ENCODE assay signal across 12 cellular contexts in the genomic region with DNA sequence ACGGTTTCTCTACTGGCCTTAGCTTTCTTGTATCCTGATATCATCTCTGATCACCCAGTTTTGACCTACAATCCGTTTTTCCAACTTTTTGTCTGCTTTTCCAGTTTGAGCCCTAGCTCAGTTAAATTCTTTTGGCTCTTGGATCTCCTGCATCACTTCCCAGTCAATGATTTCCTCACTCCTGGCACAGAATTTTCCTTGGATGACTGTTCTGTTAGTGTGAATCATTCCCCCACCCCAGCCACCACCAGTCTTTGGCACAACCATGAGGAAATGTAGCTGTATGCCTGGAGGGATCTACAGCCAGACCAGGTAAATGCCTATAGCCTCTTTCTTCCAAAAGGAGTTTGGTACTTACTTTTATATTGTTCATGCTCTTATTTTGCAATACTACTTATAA.
DNase-seq lines count a peak whose midpoint lies in the region; ATAC-seq and TF ChIP-seq lines count a peak whose summit lies in the region.
"Had no signal": no experiment of that assay in that cellular context is flagged by ENCODE, and none has a peak within 500 bp of the region (broad histone marks: within the 10 kb centered on the region; RNA-seq: fewer than 3 reads in every experiment).

No MANE protein-coding gene starts in this region.

- no peaks in the 10 kb centered on the region for H3K36me3 ChIP-seq in esophagus muscularis mucosa

- ATAC-seq in GM18502 (IDR thresholded peaks at IDR 0.05; ENCODE audit: poor library complexity, unreplicated experiment): no peak
- ATAC-seq: natural killer cell had no signal

- intact Hi-C loops in esophagus muscularis mucosa (cut with DNase I): no loop called here

- no peaks in the 10 kb centered on the region for H3K27me3 ChIP-seq in esophagus muscularis mucosa

- no peaks in the 10 kb centered on the region for H3K9me3 ChIP-seq in esophagus muscularis mucosa

- peaks cover 0 to 17% (median 0%) of the 10 kb centered on the region in 4 donors for H3K4me1 ChIP-seq in esophagus muscularis mucosa

- H3K9me3 Mint-ChIP-seq in progenitor cell of endocrine pancreas (ENCODE audit: low read depth): peaks cover 12% of the 10 kb centered on the region

- WGBS in esophagus muscularis mucosa: 43% methylated on average over 2 of the region's 2 CpGs

- no peak overlapping the region for H3K4me3 ChIP-seq in foreskin fibroblast (ENCODE audit: low read depth in 1 of 2, low read length in 2 of 2)
- H3K4me3 ChIP-seq in esophagus muscularis mucosa: no peak overlapping the region

- peak; percentile 94 for DNase-seq in EH (ENCODE audit: low read depth)
- DNase-seq in T1000 (lab: John Stamatoyannopoulos, UW): peak; percentile 56
- DNase-seq in foreskin fibroblast: peak; percentile 91 to 96
- DNase-seq in renal cortical epithelial cell (ENCODE audit: low read depth): peak; percentile 98
- no peak for DNase-seq in progenitor cell of endocrine pancreas (ENCODE audit: low spot score, unreplicated experiment)
- no peak for DNase-seq in esophagus muscularis mucosa (ENCODE audit: extremely low spot score)
- no peak for DNase-seq in activated CD4-positive, alpha-beta T cell treated with anti-CD3 and anti-CD28 coated beads, Interleukin-2, amount 50 U/mL, for 1 hour
- DNase-seq: activated CD4-positive, alpha-beta T cell treated with anti-CD3 and anti-CD28 coated beads, Interleukin-2, amount 50 U/mL, for 4 hours; natural killer cell; NCI-H187; stimulated activated CD4-positive, alpha-beta T cell treated with anti-CD3 and anti-CD28 coated beads, Interleukin-2, amount 100 ng/mL, for 48 hours had no signal

- no peak overlapping the region for H3K4me3 Mint-ChIP-seq in progenitor cell of endocrine pancreas (ENCODE audit: low read depth)
- H3K4me3 Mint-ChIP-seq: natural killer cell had no signal

- peak overlapping the region in 1 of 4 donors; percentile 11 for H3K27ac ChIP-seq in esophagus muscularis mucosa (replicated peaks in 1 of 4)

- no peak for TF ChIP-seq CTCF in foreskin fibroblast (IDR thresholded peaks at IDR 0.05; ENCODE audit: low read depth, low read length)
- no peak for TF ChIP-seq CTCF in progenitor cell of endocrine pancreas (IDR thresholded peaks at IDR 0.05; ENCODE audit: unreplicated experiment)
- no peak for TF ChIP-seq CTCF in esophagus muscularis mucosa (IDR thresholded peaks at IDR 0.05)

- H3K27me3 Mint-ChIP-seq in progenitor cell of endocrine pancreas: no peaks in the 10 kb centered on the region

- H3K36me3 Mint-ChIP-seq in progenitor cell of endocrine pancreas (ENCODE audit: insufficient read depth): no peaks in the 10 kb centered on the region
- H3K36me3 Mint-ChIP-seq: natural killer cell had no signal

- H3K27ac Mint-ChIP-seq in progenitor cell of endocrine pancreas: no peak overlapping the region
- H3K27ac Mint-ChIP-seq: natural killer cell had no signal

- no peak for TF ChIP-seq POLR2A in esophagus muscularis mucosa (IDR thresholded peaks at IDR 0.05; ENCODE audit: low read depth)

- H3K4me1 Mint-ChIP-seq in progenitor cell of endocrine pancreas (ENCODE audit: low read depth): no peaks in the 10 kb centered on the region
- H3K4me1 Mint-ChIP-seq: natural killer cell had no signal

- TF ChIP-seq EP300 in esophagus muscularis mucosa (IDR thresholded peaks at IDR 0.05): no peak

Comparison
In these comparisons a context has a peak if more than half of its experiments do, and no peak if none do; other contexts are left out.
1. DNase-seq: peak in EH (single experiment), T1000 (single experiment), foreskin fibroblast (2 of 2) and renal cortical epithelial cell (single experiment); none in progenitor cell of endocrine pancreas (single experiment), esophagus muscularis mucosa (single experiment) and activated CD4-positive, alpha-beta T cell treated with anti-CD3 and anti-CD28 coated beads, Interleukin-2, amount 50 U/mL, for 1 hour (single experiment).